In genomic region chr12:32030151-32030550, GRCh38 we compare ENCODE assay signal across 21 cellular contexts.
"Had no signal": no experiment of that assay in that cellular context is flagged by ENCODE, and none has a peak within 500 bp of the region (broad histone marks: within the 10 kb centered on the region; RNA-seq: fewer than 3 reads in every experiment).

No MANE protein-coding gene starts in this region.

- H3K27me3 ChIP-seq: heart left ventricle, pancreas, tibial nerve, uterus had no signal

- ATAC-seq: heart left ventricle; naive thymus-derived CD8-positive, alpha-beta T cell; pancreas; right cardiac atrium; sciatic nerve; stimulated activated effector memory CD8-positive, alpha-beta T cell treated with anti-CD3 and anti-CD28 coated beads, Interleukin-12 subunit alpha, Interleukin-12 subunit beta, amount 100 ng/mL, for 72 hours; stimulated activated naive CD8-positive, alpha-beta T cell treated with anti-CD3 and anti-CD28 coated beads, Interleukin-15, amount 100 ng/mL, for 72 hours had no signal

- H3K4me3 ChIP-seq: heart left ventricle, left ventricle myocardium inferior, lung, pancreas, prostate gland, tibial nerve, uterus had no signal

- H3K9me3 ChIP-seq: heart left ventricle, left ventricle myocardium inferior, pancreas, prostate gland, tibial nerve, uterus had no signal

- H3K4me1 ChIP-seq: heart left ventricle, left ventricle myocardium inferior, pancreas, prostate gland, tibial nerve, uterus had no signal

- FAIRE-seq: pancreas, small intestine had no signal

- H3K36me3 ChIP-seq: heart left ventricle, left ventricle myocardium inferior, pancreas, prostate gland, tibial nerve, uterus had no signal

- DNase-seq: heart left ventricle; islet precursor cell; left ventricle myocardium inferior; naive thymus-derived CD8-positive, alpha-beta T cell; nucleus accumbens; pancreas; posterior cingulate gyrus; retina; right cardiac atrium; small intestine; stimulated activated CD4-positive, alpha-beta T cell treated with anti-CD3 and anti-CD28 coated beads, Interleukin-1b, Interleukin-23, amount 100 ng/mL, for 48 hours; stimulated activated CD4-positive, alpha-beta T cell treated with anti-CD3 and anti-CD28 coated beads, Interleukin-4, amount 100 ng/mL, for 24 hours; stimulated activated naive CD4-positive, alpha-beta T cell treated with Interleukin-2 at 50 U/mL for 16 hours; stimulated activated naive CD8-positive, alpha-beta T cell treated with anti-CD3 and anti-CD28 coated beads, Interleukin-15, amount 100 ng/mL, for 72 hours; substantia nigra; uterus had no signal

- H3K27ac ChIP-seq: heart left ventricle, left ventricle myocardium inferior, pancreas, prostate gland, tibial nerve, uterus had no signal
